8 cellular contexts compared by ENCODE assay signal in the genomic region with DNA sequence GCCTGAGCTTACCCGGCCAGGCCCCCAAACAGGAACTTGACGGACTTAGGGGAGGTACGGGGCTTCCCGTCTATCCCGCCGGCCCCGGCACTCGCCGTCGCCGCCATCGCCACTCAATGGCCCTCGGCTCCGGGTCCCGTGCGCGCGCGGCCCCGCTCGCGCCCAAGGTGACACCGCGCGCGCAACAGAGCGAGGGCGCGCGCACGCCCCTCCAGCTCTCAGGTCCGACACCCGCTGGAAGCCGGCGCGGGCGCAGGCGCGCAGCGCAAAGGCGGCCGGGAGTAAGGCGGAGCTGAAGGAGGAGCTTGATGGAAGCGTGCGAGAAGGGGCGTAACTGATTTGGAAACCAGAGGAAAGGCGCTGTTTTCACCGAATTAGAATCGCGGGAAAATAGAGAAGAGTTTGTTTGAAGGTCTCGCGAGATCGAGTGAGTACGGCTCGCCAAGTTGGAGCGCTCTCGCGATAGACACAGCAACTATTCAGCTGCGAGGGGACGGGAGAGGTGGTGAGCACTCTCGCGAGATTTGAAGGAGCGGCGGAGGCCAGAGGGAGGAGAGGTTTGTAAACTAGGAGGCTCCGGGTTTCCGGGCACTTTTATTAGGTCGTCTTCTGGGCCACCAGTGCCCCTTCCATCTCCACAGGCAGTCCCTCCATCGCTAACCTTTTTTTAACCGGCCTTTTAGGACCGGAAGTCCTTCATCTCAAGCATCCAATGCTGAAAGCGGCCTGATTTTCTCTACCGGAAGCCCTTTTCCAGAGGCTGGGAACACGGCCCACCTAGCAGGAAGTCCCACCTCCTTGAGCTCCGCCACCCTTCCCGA. TPM values are rescaled to one million over a fixed set of nuclear protein-coding genes. Genes with fewer than 3 reads are reported as not detected.
A peak's percentile ranks its signal among the peaks of the same experiment; 100 is the strongest.
DNase-seq lines count a peak whose midpoint lies in the region; ATAC-seq and TF ChIP-seq lines count a peak whose summit lies in the region.

TSS of gene RNF167 (plus strand) at position 465 of the 821 bp plus-strand sequence. CDS start 642 bp downstream, outside the sequence.
A gene with protein sequence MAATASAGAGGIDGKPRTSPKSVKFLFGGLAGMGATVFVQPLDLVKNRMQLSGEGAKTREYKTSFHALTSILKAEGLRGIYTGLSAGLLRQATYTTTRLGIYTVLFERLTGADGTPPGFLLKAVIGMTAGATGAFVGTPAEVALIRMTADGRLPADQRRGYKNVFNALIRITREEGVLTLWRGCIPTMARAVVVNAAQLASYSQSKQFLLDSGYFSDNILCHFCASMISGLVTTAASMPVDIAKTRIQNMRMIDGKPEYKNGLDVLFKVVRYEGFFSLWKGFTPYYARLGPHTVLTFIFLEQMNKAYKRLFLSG (minus strand): TSS at position 243 of the 821 bp plus-strand sequence. CDS start 136 bp downstream, at position 107.

- H3K27me3 Mint-ChIP-seq in CD8-positive, alpha-beta memory T cell, result peaks cover 0 to 4% of the 10 kb centered on the region in 2 donors

- H3K9me3 Mint-ChIP-seq in CD8-positive, alpha-beta memory T cell, result no peaks in the 10 kb centered on the region

- intact Hi-C loops in lower lobe of right lung (cut with DNase I), result no loop called here

- H3K9me3 ChIP-seq in CD8-positive, alpha-beta memory T cell (ENCODE audit: low read length), result no peaks in the 10 kb centered on the region
- no peaks in the 10 kb centered on the region for H3K9me3 ChIP-seq in lower lobe of right lung

- ATAC-seq in GM19468 (IDR thresholded peaks at IDR 0.05; ENCODE audit: extremely low read depth, unreplicated experiment) (peak; percentile 75), lower lobe of right lung (peak; percentile 95 to 97)

- CTCF ChIA-PET in CD8-positive, alpha-beta memory T cell (lab: Charles Lee), result interaction anchor here (0.6 to 4.0 kb wide), 16 partner anchors 8 to 529 kb away, joined by 3 to 34 read pairs (median 4); partner anchors contain the start of genes C17orf107, CHRNE, INCA1 and KIF1C

- H3K4me1 Mint-ChIP-seq in CD8-positive, alpha-beta memory T cell, result peaks cover 56 to 79% (median 56%) of the 10 kb centered on the region in 3 donors

- peak within 1 kb of the TSS; percentile 89 to 98 (median 96) for H3K27ac Mint-ChIP-seq in CD8-positive, alpha-beta memory T cell

- peak within 1 kb of the TSS; percentile 97 for H3K4me3 ChIP-seq in CD8-positive, alpha-beta memory T cell (ENCODE audit: low read length)
- H3K4me3 ChIP-seq in lower lobe of right lung, result peak within 1 kb of the TSS; percentile 97

- no peak for TF ChIP-seq CTCF in lower lobe of right lung (IDR thresholded peaks at IDR 0.05)

- H3K4me1 ChIP-seq in CD8-positive, alpha-beta memory T cell (ENCODE audit: insufficient read depth, low read length), result peaks cover 57% of the 10 kb centered on the region
- peaks cover 52% of the 10 kb centered on the region for H3K4me1 ChIP-seq in lower lobe of right lung

- peak within 1 kb of the TSS; percentile 85 for H3K27ac ChIP-seq in CD8-positive, alpha-beta memory T cell (ENCODE audit: low read depth, low read length)
- H3K27ac ChIP-seq in lower lobe of right lung, result peak within 1 kb of the TSS; percentile 90

- H3K36me3 ChIP-seq in CD8-positive, alpha-beta memory T cell (ENCODE audit: insufficient read depth, low read length), result peaks cover 23% of the 10 kb centered on the region
- peaks cover 61% of the 10 kb centered on the region for H3K36me3 ChIP-seq in lower lobe of right lung

- POLR2A ChIA-PET in CD8-positive, alpha-beta memory T cell (lab: Charles Lee), result interaction anchor here (0.5 to 4.1 kb wide), 17 partner anchors 9 to 797 kb away, joined by 3 to 67 read pairs (median 5); partner anchors contain the start of genes C17orf107, CAMTA2, CHRNE and CYB5D2

- H3K27me3 ChIP-seq in CD8-positive, alpha-beta memory T cell (ENCODE audit: insufficient read depth, low read length, poor library complexity, severe bottlenecking), result no peaks in the 10 kb centered on the region
- no peaks in the 10 kb centered on the region for H3K27me3 ChIP-seq in lower lobe of right lung (ENCODE audit: low read depth)

- H3K4me3 Mint-ChIP-seq in CD8-positive, alpha-beta memory T cell, result peak within 1 kb of the TSS; percentile 86 to 97 (median 96)

- peaks cover 6 to 81% (median 24%) of the 10 kb centered on the region in 3 donors for H3K36me3 Mint-ChIP-seq in CD8-positive, alpha-beta memory T cell

- peak; percentile 89 to 99 (median 97) for DNase-seq in CD8-positive, alpha-beta memory T cell
- DNase-seq in HS-5 (ENCODE audit: low read depth), result peak; percentile 99
- peak; percentile 93 for DNase-seq in NK-92 treated with Interleukin-12 subunit alpha and Interleukin-12 subunit beta, amount 100 ng/mL, for 24 hours (lab: John Stamatoyannopoulos, UW)
- peak; percentile 96 for DNase-seq in activated CD8-positive, alpha-beta memory T cell treated with anti-CD3 and anti-CD28 coated beads for 24 hours
- peak; percentile 95 for DNase-seq in effector CD4-positive, alpha-beta T cell
- DNase-seq in lower lobe of right lung, result peak; percentile 96
- peak; percentile 89 to 94 (median 92) for DNase-seq in stimulated activated CD4-positive, alpha-beta T cell treated with anti-CD3 and anti-CD28 coated beads, TNF-alpha, amount 100 ng/mL, for 24 hours (ENCODE audit: low read depth in 3 of 3)

RNA-seq across cellular contexts. Expression of gene RNF167, which starts in this region (rescaled TPM):
- 100 to 1,000 TPM; 187 to 192 TPM for total RNA-seq in CD8-positive, alpha-beta memory T cell
- polyA plus RNA-seq in CD8-positive, alpha-beta memory T cell, result 69.0 TPM
- total RNA-seq in lower lobe of right lung, result 97.5 TPM

RNA-seq across cellular contexts. Expression of the second gene that starts in this region (rescaled TPM):
- total RNA-seq in CD8-positive, alpha-beta memory T cell, result 100 to 1,000 TPM in 1 of 2 experiments, 10 to 100 TPM in 1; 90.0 to 101 TPM
- 85.1 TPM for polyA plus RNA-seq in CD8-positive, alpha-beta memory T cell
- 59.9 TPM for total RNA-seq in lower lobe of right lung

Comparison
In these comparisons a context has a peak if more than half of its experiments do, and no peak if none do; other contexts are left out.
1. Peak in every context shown above with its lines: DNase-seq, ATAC-seq, H3K4me3 ChIP-seq and H3K27ac ChIP-seq.